20 cellular contexts compared by ENCODE assay signal in genomic region chr16:50611995-50612848, GRCh38.
DNase-seq lines count a peak whose midpoint lies in the region; ATAC-seq and TF ChIP-seq lines count a peak whose summit lies in the region.
"Had no signal": no experiment of that assay in that cellular context is flagged by ENCODE, and none has a peak within 500 bp of the region (broad histone marks: within the 10 kb centered on the region; RNA-seq: fewer than 3 reads in every experiment).

No MANE protein-coding gene starts in this region.

- H3K9me3 ChIP-seq in uterus = no peaks in the 10 kb centered on the region
- H3K9me3 ChIP-seq in H9 (ENCODE audit: control insufficient read depth, low read depth, low read length) = no peaks in the 10 kb centered on the region
- H3K9me3 ChIP-seq: adrenal gland, MG63, SJCRH30 had no signal

- no peak overlapping the region for H4K91ac ChIP-seq in H9 (ENCODE audit: insufficient read length, low read depth, low read length)

- no peak for ATAC-seq in stimulated activated naive CD8-positive, alpha-beta T cell treated with anti-CD3 and anti-CD28 coated beads, Interleukin-15, amount 100 ng/mL, for 72 hours
- ATAC-seq in stimulated activated naive CD8-positive, alpha-beta T cell treated with anti-CD3 and anti-CD28 coated beads, Interleukin-15, Interleukin-2, amounts not matched to agents 100 U/mL and 50 U/mL, for 24 hours = no peak
- no peak for ATAC-seq in GM21390 (IDR thresholded peaks at IDR 0.05; ENCODE audit: unreplicated experiment)

- H3K4me3 ChIP-seq in uterus = no peak overlapping the region
- H3K4me3 ChIP-seq: adrenal gland, lung, MG63, SJCRH30, smooth muscle cell had no signal

- no peak overlapping the region for H4K5ac ChIP-seq in H9 (ENCODE audit: insufficient read length, low read depth, low read length)

- no peak overlapping the region for H3K9ac ChIP-seq in H9 (ENCODE audit: extremely low read depth, insufficient read length, low read length)

- no peak overlapping the region for H2BK5ac ChIP-seq in H9 (ENCODE audit: insufficient read length, low read length)

- H2BK120ac ChIP-seq in H9 (ENCODE audit: low read depth, low read length, poor library complexity, severe bottlenecking) = no peak overlapping the region

- H4K20me1 ChIP-seq in H9 (ENCODE audit: control insufficient read depth, insufficient read depth, insufficient read length) = no peaks in the 10 kb centered on the region

- H3T11ph ChIP-seq in H9 (ENCODE audit: low read length) = no peak overlapping the region

- no peak overlapping the region for H3K18ac ChIP-seq in H9 (ENCODE audit: insufficient read length, low read depth, low read length)

- intact Hi-C loops in uterus (cut with DNase I; ENCODE audit: low total_unique reads) = no loop called here

- TF ChIP-seq CTCF in endothelial cell (IDR thresholded peaks at IDR 0.05; ENCODE audit: unreplicated experiment) = no peak
- no peak for TF ChIP-seq CTCF in nephron progenitor cell (IDR thresholded peaks at IDR 0.05)
- TF ChIP-seq CTCF in uterus (IDR thresholded peaks at IDR 0.05) = no peak
- TF ChIP-seq CTCF in H9 (conservative IDR thresholded peaks at IDR 0.05) = no peak

- no peak overlapping the region for H2BK20ac ChIP-seq in H9 (ENCODE audit: low read depth, low read length, poor library complexity, severe bottlenecking)

- no peak overlapping the region for H4K8ac ChIP-seq in H9 (replicated peaks; ENCODE audit: insufficient read length, low read depth, low read length)

- H3K27me3 ChIP-seq in uterus (no peaks in the 10 kb centered on the region), H9 (ENCODE audit: insufficient read depth, low read length) (no peaks in the 10 kb centered on the region)
- H3K27me3 ChIP-seq: adrenal gland, MG63 had no signal

- H3K4me2 ChIP-seq in H9 (ENCODE audit: insufficient read depth, insufficient read length, low read length) = no peak overlapping the region

- no peak overlapping the region for H3K56ac ChIP-seq in H9 (ENCODE audit: insufficient read length, low read depth, low read length)

- H3K27me3 Mint-ChIP-seq in stimulated activated naive CD8-positive, alpha-beta T cell treated with anti-CD3 and anti-CD28 coated beads, Interleukin-15, amount 100 ng/mL, for 72 hours = no peaks in the 10 kb centered on the region
- H3K27me3 Mint-ChIP-seq in endothelial cell (ENCODE audit: unreplicated experiment) (peaks cover 4% of the 10 kb centered on the region), nephron progenitor cell (ENCODE audit: low read depth, poor library complexity) (no peaks in the 10 kb centered on the region), H9 (ENCODE audit: low read depth) (peaks cover 31% of the 10 kb centered on the region)

- no peak overlapping the region for H2BK15ac ChIP-seq in H9 (ENCODE audit: low read depth, low read length)

- H3K79me2 ChIP-seq in H9 (ENCODE audit: insufficient read depth, low read length) = no peaks in the 10 kb centered on the region

- peaks cover 20% of the 10 kb centered on the region for H3K4me1 Mint-ChIP-seq in stimulated activated naive CD8-positive, alpha-beta T cell treated with anti-CD3 and anti-CD28 coated beads, Interleukin-15, amount 100 ng/mL, for 72 hours
- H3K4me1 Mint-ChIP-seq in endothelial cell (ENCODE audit: unreplicated experiment) (peaks cover 19% of the 10 kb centered on the region), nephron progenitor cell (peaks cover 68% of the 10 kb centered on the region), H9 (peaks cover 32 to 37% of the 10 kb centered on the region in 2 experiments)

- H2AFZ ChIP-seq in H9 (ENCODE audit: low read length) = no peak overlapping the region

- no peaks in the 10 kb centered on the region for H3K79me1 ChIP-seq in H9 (ENCODE audit: insufficient read depth, low read depth, low read length, poor library complexity, severe bottlenecking)

- H3K27ac Mint-ChIP-seq in stimulated activated naive CD8-positive, alpha-beta T cell treated with anti-CD3 and anti-CD28 coated beads, Interleukin-15, amount 100 ng/mL, for 72 hours = peak overlapping the region; percentile 41 to 46
- peak overlapping the region; percentile 38 for H3K27ac Mint-ChIP-seq in endothelial cell (ENCODE audit: unreplicated experiment)
- H3K27ac Mint-ChIP-seq in nephron progenitor cell = peak overlapping the region; percentile 93
- H3K27ac Mint-ChIP-seq in H9 = no peak overlapping the region

- H3K36me3 Mint-ChIP-seq in endothelial cell (ENCODE audit: low read depth, unreplicated experiment) (no peaks in the 10 kb centered on the region), nephron progenitor cell (ENCODE audit: low read depth) (peaks cover 39% of the 10 kb centered on the region), H9 (ENCODE audit: insufficient read depth in 1 of 3, low read depth in 3 of 3) (no peaks in the 10 kb centered on the region; a peak in 1 of 7 replicates)

- H3K4me3 Mint-ChIP-seq in stimulated activated naive CD8-positive, alpha-beta T cell treated with anti-CD3 and anti-CD28 coated beads, Interleukin-15, amount 100 ng/mL, for 72 hours = no peak overlapping the region
- H3K4me3 Mint-ChIP-seq in endothelial cell (ENCODE audit: unreplicated experiment) (peak overlapping the region; percentile 7), nephron progenitor cell (no peak overlapping the region), H9 (no peak overlapping the region)

- H3K4me1 ChIP-seq in uterus (peaks cover 20 to 45% of the 10 kb centered on the region in 2 donors), H9 (ENCODE audit: insufficient read depth, low read length) (no peaks in the 10 kb centered on the region)

- H3K36me3 ChIP-seq in uterus = no peaks in the 10 kb centered on the region
- H3K36me3 ChIP-seq: adrenal gland, MG63, SJCRH30 had no signal

- H3K27ac ChIP-seq in uterus (peak overlapping the region; percentile 89 to 92), H9 (ENCODE audit: insufficient read length, low read depth, low read length) (no peak overlapping the region)
- H3K27ac ChIP-seq: SJCRH30 had no signal

- no peak for TF ChIP-seq POLR2A in uterus (IDR thresholded peaks at IDR 0.05)

- no peak overlapping the region for H3K23ac ChIP-seq in H9 (ENCODE audit: insufficient read length, low read depth, low read length)

- no CpG with 5 or more reads among the region's 10 CpGs for WGBS in H9 (ENCODE audit: extremely low coverage, insufficient read length, low lambda C conversion rate)

- H3K9me3 Mint-ChIP-seq in stimulated activated naive CD8-positive, alpha-beta T cell treated with anti-CD3 and anti-CD28 coated beads, Interleukin-15, amount 100 ng/mL, for 72 hours = no peaks in the 10 kb centered on the region
- H3K9me3 Mint-ChIP-seq in endothelial cell (ENCODE audit: unreplicated experiment) (no peaks in the 10 kb centered on the region), nephron progenitor cell (no peaks in the 10 kb centered on the region), H9 (no peaks in the 10 kb centered on the region)

- no peak overlapping the region for H3K14ac ChIP-seq in H9 (ENCODE audit: insufficient read depth, low read length)

- H3K4ac ChIP-seq in H9 (ENCODE audit: low read depth, low read length) = no peak overlapping the region

- H2BK12ac ChIP-seq in H9 (ENCODE audit: insufficient read length, low read depth, low read length) = no peak overlapping the region

- DNase-seq in stimulated activated naive CD8-positive, alpha-beta T cell treated with anti-CD3 and anti-CD28 coated beads, Interleukin-15, amount 100 ng/mL, for 72 hours = no peak
- DNase-seq in stimulated activated naive CD8-positive, alpha-beta T cell treated with anti-CD3 and anti-CD28 coated beads, Interleukin-15, Interleukin-2, amounts not matched to agents 100 U/mL and 50 U/mL, for 24 hours = no peak
- no peak for DNase-seq in endothelial cell (ENCODE audit: low spot score)
- DNase-seq in nephron progenitor cell = no peak
- no peak for DNase-seq in uterus
- DNase-seq in iPS-NIHi7 (ENCODE audit: extremely low spot score) = no peak
- no peak for DNase-seq in H9
- DNase-seq: DMS79 treated with DMSO at 0.1 percent for 48 hours; NCI-H1436 treated with DMSO at 0.1 percent for 48 hours; NCI-H2171; NCI-H526 treated with DMSO at 0.1 percent for 48 hours; SJCRH30; stimulated activated CD4-positive, alpha-beta T cell treated with anti-CD3 and anti-CD28 coated beads, Interleukin-4, amount 100 ng/mL, for 1 hour; substantia nigra; T-helper 2 cell had no signal

- H2AK5ac ChIP-seq in H9 (ENCODE audit: insufficient read length, low read length) = no peak overlapping the region

- no peaks in the 10 kb centered on the region for H3K23me2 ChIP-seq in H9 (ENCODE audit: insufficient read length, low read depth, low read length, poor library complexity, severe bottlenecking)

Comparison
In these comparisons a context has a peak if more than half of its experiments do, and no peak if none do; other contexts are left out.
1. H3K27ac Mint-ChIP-seq: peak in stimulated activated naive CD8-positive, alpha-beta T cell treated with anti-CD3 and anti-CD28 coated beads, Interleukin-15, amount 100 ng/mL, for 72 hours (2 of 2), endothelial cell (single experiment) and nephron progenitor cell (single experiment); none in H9 (0 of 3).